In the genomic region with DNA sequence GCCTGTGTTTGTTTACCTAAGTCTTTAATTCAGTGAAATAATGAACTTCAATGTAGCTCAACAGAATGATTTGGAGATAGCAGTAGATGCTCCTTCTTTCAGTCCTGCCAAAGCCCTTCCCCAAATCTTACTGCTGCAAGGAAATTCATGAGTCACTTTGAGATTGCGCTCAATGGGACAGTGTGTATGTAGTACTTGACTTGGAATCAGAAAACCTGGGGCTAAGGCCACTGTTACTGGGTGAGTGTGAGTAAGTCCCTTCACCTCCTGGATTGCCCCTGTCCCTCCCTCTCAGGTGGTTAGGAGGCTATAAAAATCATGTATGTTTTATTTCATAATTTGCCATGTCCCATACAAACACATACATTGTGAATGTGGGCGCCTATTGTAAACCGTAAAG, we compare ENCODE assay signal across 20 cellular contexts. TPM values are rescaled to one million over a fixed set of nuclear protein-coding genes. Genes with fewer than 3 reads are reported as not detected.
DNase-seq lines count a peak whose midpoint lies in the region; TF ChIP-seq lines count a peak whose summit lies in the region.
"Had no signal": no experiment of that assay in that cellular context is flagged by ENCODE, and none has a peak within 500 bp of the region (broad histone marks: within the 10 kb centered on the region; RNA-seq: fewer than 3 reads in every experiment).

No MANE protein-coding gene starts in this region.

- no peak overlapping the region for H2BK15ac ChIP-seq in H9 (ENCODE audit: low read depth, low read length)

- DNase-seq in DMS53 (lab: John Stamatoyannopoulos, UW): peak; percentile 42
- DNase-seq in DMS53 treated with DMSO at 0.1 percent for 48 hours (lab: John Stamatoyannopoulos, UW; ENCODE audit: unreplicated experiment): no peak
- DNase-seq in H9: no peak
- DNase-seq in caudate nucleus (lab: John Stamatoyannopoulos, UW): no peak
- no peak for DNase-seq in stimulated activated CD4-positive, alpha-beta T cell treated with anti-CD3 and anti-CD28 coated beads, Interleukin-12 subunit alpha, Interleukin-12 subunit beta, amount 100 ng/mL, for 4 hours
- DNase-seq in neural progenitor cell (ENCODE audit: low spot score): no peak
- DNase-seq in chondrocyte (ENCODE audit: low spot score): no peak
- DNase-seq: BE2C; CD8-positive, alpha-beta memory T cell; DMS 273 treated with DMSO at 0.1 percent for 48 hours; DND-41; H7; NCI-H1436 treated with DMSO at 0.1 percent for 48 hours; NCI-H446 treated with DMSO at 0.1 percent for 48 hours; PC-3 had no signal

- peak overlapping the region; percentile 5; the same call in 1 of the 2 replicates for H3K4me3 ChIP-seq in iPS-20b (ENCODE audit: low read length)
- H3K4me3 ChIP-seq in neural progenitor cell: no peak overlapping the region

- H3K36me3 Mint-ChIP-seq in H9 (ENCODE audit: insufficient read depth in 1 of 3, low read depth in 3 of 3) (no peaks in the 10 kb centered on the region), neural progenitor cell (no peaks in the 10 kb centered on the region), chondrocyte (ENCODE audit: low read depth) (no peaks in the 10 kb centered on the region)
- H3K36me3 Mint-ChIP-seq: CD14-positive monocyte; CD8-positive, alpha-beta memory T cell had no signal

- H2AK5ac ChIP-seq in H9 (ENCODE audit: insufficient read length, low read length): no peak overlapping the region

- no peak overlapping the region for H3K14ac ChIP-seq in H9 (ENCODE audit: insufficient read depth, low read length)

- H3K4me1 Mint-ChIP-seq in H9 (peaks cover 42 to 51% of the 10 kb centered on the region in 2 experiments), neural progenitor cell (peaks cover 24% of the 10 kb centered on the region), chondrocyte (ENCODE audit: low read depth) (no peaks in the 10 kb centered on the region)
- H3K4me1 Mint-ChIP-seq: CD14-positive monocyte; CD8-positive, alpha-beta memory T cell had no signal

- H3K27ac ChIP-seq in H9 (ENCODE audit: insufficient read length, low read depth, low read length) (peak overlapping the region; percentile 56), caudate nucleus (ENCODE audit: low read depth, low read length) (peak overlapping the region; percentile 68), iPS-20b (ENCODE audit: low read length) (no peak overlapping the region), neural progenitor cell (no peak overlapping the region)
- H3K27ac ChIP-seq: 22Rv1, HL-60 had no signal

- H4K91ac ChIP-seq in H9 (ENCODE audit: insufficient read length, low read depth, low read length): no peak overlapping the region

- no peak overlapping the region for H3K23ac ChIP-seq in H9 (ENCODE audit: insufficient read length, low read depth, low read length)

- H2BK120ac ChIP-seq in H9 (ENCODE audit: low read depth, low read length, poor library complexity, severe bottlenecking): no peak overlapping the region

- H3K27me3 ChIP-seq in H9 (ENCODE audit: insufficient read depth, low read length) (no peaks in the 10 kb centered on the region), iPS-20b (ENCODE audit: insufficient read depth, low read length) (no peaks in the 10 kb centered on the region), neural progenitor cell (no peaks in the 10 kb centered on the region)

- H2BK5ac ChIP-seq in H9 (ENCODE audit: insufficient read length, low read length): no peak overlapping the region

- H3K27ac Mint-ChIP-seq in H9: peak overlapping the region; percentile 80 to 95 (median 89)
- no peak overlapping the region for H3K27ac Mint-ChIP-seq in neural progenitor cell
- no peak overlapping the region for H3K27ac Mint-ChIP-seq in chondrocyte (ENCODE audit: unreplicated experiment)
- H3K27ac Mint-ChIP-seq: CD14-positive monocyte; CD8-positive, alpha-beta memory T cell had no signal

- H3K56ac ChIP-seq in H9 (ENCODE audit: insufficient read length, low read depth, low read length): no peak overlapping the region

- no peaks in the 10 kb centered on the region for H3K79me1 ChIP-seq in H9 (ENCODE audit: insufficient read depth, low read depth, low read length, poor library complexity, severe bottlenecking)

- H4K5ac ChIP-seq in H9 (ENCODE audit: insufficient read length, low read depth, low read length): no peak overlapping the region

- H3F3A ChIP-seq in neural progenitor cell (ENCODE audit: low read depth): no peaks in the 10 kb centered on the region

- H3K9me3 ChIP-seq in H9 (ENCODE audit: control insufficient read depth, low read depth, low read length) (no peaks in the 10 kb centered on the region), iPS-20b (ENCODE audit: insufficient read depth, low read depth, low read length) (no peaks in the 10 kb centered on the region), neural progenitor cell (ENCODE audit: low read depth) (no peaks in the 10 kb centered on the region)
- H3K9me3 ChIP-seq: BE2C had no signal

- TF ChIP-seq CTCF in H9 (conservative IDR thresholded peaks at IDR 0.05) (no peak), neural progenitor cell (IDR thresholded peaks at IDR 0.05) (no peak), chondrocyte (IDR thresholded peaks at IDR 0.05) (no peak)

- no peak overlapping the region for H4K8ac ChIP-seq in H9 (replicated peaks; ENCODE audit: insufficient read length, low read depth, low read length)

- H3K18ac ChIP-seq in H9 (ENCODE audit: insufficient read length, low read depth, low read length): no peak overlapping the region

- H3K9me3 Mint-ChIP-seq in H9 (no peaks in the 10 kb centered on the region), neural progenitor cell (no peaks in the 10 kb centered on the region), chondrocyte (ENCODE audit: low read depth) (peaks cover 2% of the 10 kb centered on the region)
- H3K9me3 Mint-ChIP-seq: CD14-positive monocyte had no signal

- H3K9ac ChIP-seq in H9 (ENCODE audit: extremely low read depth, insufficient read length, low read length) (no peak overlapping the region), iPS-20b (ENCODE audit: low read depth, low read length) (no peak overlapping the region), neural progenitor cell (no peak overlapping the region)

- H3K4me1 ChIP-seq in H9 (ENCODE audit: insufficient read depth, low read length): peaks cover 12% of the 10 kb centered on the region
- H3K4me1 ChIP-seq in iPS-20b (ENCODE audit: insufficient read depth, low read length): peaks cover 36% of the 10 kb centered on the region
- peaks cover 17% of the 10 kb centered on the region for H3K4me1 ChIP-seq in neural progenitor cell
- H3K4me1 ChIP-seq: BE2C had no signal

- H3K36me3 ChIP-seq in iPS-20b (ENCODE audit: insufficient read depth, low read depth, low read length) (no peaks in the 10 kb centered on the region), neural progenitor cell (no peaks in the 10 kb centered on the region)
- H3K36me3 ChIP-seq: BE2C had no signal

- H2AFZ ChIP-seq in H9 (ENCODE audit: low read length) (no peak overlapping the region), neural progenitor cell (replicated peaks) (no peak overlapping the region)

- H3K4me3 Mint-ChIP-seq in H9 (no peak overlapping the region), neural progenitor cell (no peak overlapping the region), chondrocyte (ENCODE audit: unreplicated experiment) (no peak overlapping the region)
- H3K4me3 Mint-ChIP-seq: CD14-positive monocyte; CD8-positive, alpha-beta memory T cell had no signal

- no peak overlapping the region for H2BK12ac ChIP-seq in H9 (ENCODE audit: insufficient read length, low read depth, low read length)

- no peak overlapping the region for H2BK20ac ChIP-seq in H9 (ENCODE audit: low read depth, low read length, poor library complexity, severe bottlenecking)

- no peak overlapping the region for H3K4ac ChIP-seq in H9 (ENCODE audit: low read depth, low read length)

- no peaks in the 10 kb centered on the region for H3K79me2 ChIP-seq in H9 (ENCODE audit: insufficient read depth, low read length)
- no peaks in the 10 kb centered on the region for H3K79me2 ChIP-seq in neural progenitor cell (ENCODE audit: low read depth)

- no peak overlapping the region for H3T11ph ChIP-seq in H9 (ENCODE audit: low read length)

- peak overlapping the region; percentile 8 for H3K4me2 ChIP-seq in H9 (ENCODE audit: insufficient read depth, insufficient read length, low read length)
- no peak overlapping the region for H3K4me2 ChIP-seq in neural progenitor cell

- H3K23me2 ChIP-seq in H9 (ENCODE audit: insufficient read length, low read depth, low read length, poor library complexity, severe bottlenecking): no peaks in the 10 kb centered on the region

- no CpG with 5 or more reads among the region's 3 CpGs for WGBS in H9 (ENCODE audit: extremely low coverage, insufficient read length, low lambda C conversion rate)

- H4K20me1 ChIP-seq in H9 (ENCODE audit: control insufficient read depth, insufficient read depth, insufficient read length) (no peaks in the 10 kb centered on the region), neural progenitor cell (ENCODE audit: low read depth) (no peaks in the 10 kb centered on the region)

- H3K27me3 Mint-ChIP-seq in H9 (ENCODE audit: low read depth) (no peaks in the 10 kb centered on the region; the same call in 1 of the 2 replicates), neural progenitor cell (ENCODE audit: insufficient read depth, low read depth) (peaks cover 6% of the 10 kb centered on the region), chondrocyte (ENCODE audit: low read depth) (peaks cover 7% of the 10 kb centered on the region)

RNA-seq across cellular contexts. Expression of a gene that starts 29.9 kb away (rescaled TPM):
- not detected in 2 replicates for total RNA-seq in H9 (2021)
- total RNA-seq in neural progenitor cell (ENCODE audit: low replicate concordance): not detected in 2 replicates
- total RNA-seq in chondrocyte: not detected in 3 replicates
- total RNA-seq: CD8-positive, alpha-beta memory T cell; HepG2; PC-3 had no signal

Comparison
In these comparisons a context has a peak if more than half of its experiments do, and no peak if none do; other contexts are left out.
1. H3K27ac ChIP-seq: peak in H9 (single experiment) and caudate nucleus (single experiment); none in iPS-20b (single experiment) and neural progenitor cell (single experiment).
2. H3K27ac Mint-ChIP-seq: peak in H9 (3 of 3); none in neural progenitor cell (single experiment) and chondrocyte (single experiment).